Comparison of ENCODE assay signal across 8 cellular contexts in the genomic region with DNA sequence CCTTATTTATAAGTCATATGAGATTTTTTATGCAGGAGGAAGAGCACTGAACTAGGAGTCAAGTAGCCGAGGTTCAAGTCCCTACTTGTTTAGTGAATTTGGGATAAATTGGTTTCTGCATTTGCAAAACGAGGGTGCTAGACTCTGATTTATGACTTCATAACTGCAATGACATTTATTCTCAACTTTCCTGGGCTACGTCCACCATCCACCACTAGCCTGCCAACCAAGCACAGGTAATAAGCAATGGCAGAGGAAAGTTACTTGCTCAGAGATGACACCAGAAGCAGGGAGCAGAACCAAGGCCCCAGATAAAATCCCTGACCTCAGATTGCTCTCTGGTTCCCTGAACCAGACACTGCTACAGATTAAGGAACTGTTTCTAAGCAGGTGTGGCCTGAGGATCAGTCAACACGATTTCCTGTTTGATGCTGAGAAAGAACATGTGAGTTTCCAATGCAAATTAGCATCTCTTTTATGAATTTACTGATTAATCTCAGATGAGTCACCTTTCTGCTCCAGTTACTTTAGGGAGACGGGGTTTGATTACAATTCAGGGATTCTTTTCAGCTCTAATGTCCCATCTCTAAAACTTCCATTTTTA. TPM values are rescaled to one million over a fixed set of nuclear protein-coding genes. Genes with fewer than 3 reads are reported as not detected.
DNase-seq lines count a peak whose midpoint lies in the region; ATAC-seq and TF ChIP-seq lines count a peak whose summit lies in the region.

No MANE protein-coding gene starts in this region.

- H3K27me3 ChIP-seq in MM.1S (replicated peaks; ENCODE audit: insufficient read depth, low read length) (peaks cover 57% of the 10 kb centered on the region), mucosa of rectum (ENCODE audit: control insufficient read depth in 2 of 2, insufficient read depth in 2 of 2, low read length in 2 of 2) (no peaks in the 10 kb centered on the region), upper lobe of left lung (no peaks in the 10 kb centered on the region)

- peaks cover 39% of the 10 kb centered on the region for H3K36me3 Mint-ChIP-seq in osteocyte (ENCODE audit: unreplicated experiment)

- H3K79me2 ChIP-seq in MM.1S (ENCODE audit: low read length): no peaks in the 10 kb centered on the region

- H3K9ac ChIP-seq in MM.1S (ENCODE audit: low read length) (no peak overlapping the region), mucosa of rectum (ENCODE audit: low read depth in 1 of 2, low read length in 2 of 2) (no peak overlapping the region)

- H3K9me2 ChIP-seq in MM.1S (replicated peaks; ENCODE audit: insufficient read depth, low read length): no peaks in the 10 kb centered on the region

- no peak overlapping the region for H2AFZ ChIP-seq in MM.1S (ENCODE audit: low read length)

- peak; percentile 74 for ATAC-seq in GM18870 (IDR thresholded peaks at IDR 0.05; ENCODE audit: unreplicated experiment)
- peak; percentile 63 for ATAC-seq in HG02571 (IDR thresholded peaks at IDR 0.05; ENCODE audit: unreplicated experiment)
- ATAC-seq in upper lobe of left lung (ENCODE audit: low FRiP score in 2 of 2): no peak

- no peaks in the 10 kb centered on the region for H4K20me1 ChIP-seq in MM.1S (ENCODE audit: insufficient read depth, low read length)

- H3F3A ChIP-seq in MM.1S (ENCODE audit: insufficient read depth, low read length): peaks cover 18% of the 10 kb centered on the region

- no peak for TF ChIP-seq EP300 in upper lobe of left lung (IDR thresholded peaks at IDR 0.05)

- H3K4me3 ChIP-seq in MM.1S (ENCODE audit: low read length): no peak overlapping the region
- no peak overlapping the region for H3K4me3 ChIP-seq in mucosa of rectum (ENCODE audit: low read length in 2 of 2)
- H3K4me3 ChIP-seq in upper lobe of left lung: no peak overlapping the region

- H3K4me1 ChIP-seq in MM.1S (ENCODE audit: low read length) (peaks cover 40% of the 10 kb centered on the region), mucosa of rectum (ENCODE audit: control insufficient read depth in 2 of 2, insufficient read depth in 2 of 2, low read length in 2 of 2) (peaks cover 20 to 32% of the 10 kb centered on the region in 2 donors), upper lobe of left lung (peaks cover 33 to 61% (median 41%) of the 10 kb centered on the region in 4 donors)

- H3K27ac ChIP-seq in MM.1S (ENCODE audit: low read length) (no peak overlapping the region), mucosa of rectum (ENCODE audit: low read depth in 2 of 2, low read length in 2 of 2) (peak overlapping the region; percentile 17 to 39), upper lobe of left lung (peak overlapping the region in 2 of 4 donors; percentile 35 to 42)

- no peaks in the 10 kb centered on the region for H3K9me3 Mint-ChIP-seq in osteocyte (ENCODE audit: unreplicated experiment)

- TF ChIP-seq POLR2A in upper lobe of left lung (IDR thresholded peaks at IDR 0.05): no peak

- H3K27ac Mint-ChIP-seq in osteocyte (ENCODE audit: unreplicated experiment): no peak overlapping the region

- H3K4me3 Mint-ChIP-seq in osteocyte (ENCODE audit: unreplicated experiment): no peak overlapping the region

- 63 to 70% methylated on average over 5 of the region's 5 CpGs for WGBS in upper lobe of left lung, 2 donors

- H3K4me2 ChIP-seq in MM.1S (ENCODE audit: low read depth, low read length): peak overlapping the region; percentile 10; the same call in 1 of the 2 replicates

- DNase-seq in MM.1S: peak; percentile 79
- DNase-seq in osteocyte (ENCODE audit: extremely low spot score, unreplicated experiment): no peak
- DNase-seq in upper lobe of left lung: no peak
- DNase-seq in HUDEP-2 (lab: John Stamatoyannopoulos, UW; ENCODE audit: unreplicated experiment in 76 of 76): no peak
- no peak for DNase-seq in SHP77 treated with DMSO at 0.1 percent for 48 hours (lab: John Stamatoyannopoulos, UW)

- no peak for TF ChIP-seq CTCF in MM.1S (IDR thresholded peaks at IDR 0.05; ENCODE audit: low read length)
- no peak for TF ChIP-seq CTCF in osteocyte (IDR thresholded peaks at IDR 0.05)
- TF ChIP-seq CTCF in upper lobe of left lung (IDR thresholded peaks at IDR 0.05): no peak

- H3K9me3 ChIP-seq in MM.1S (replicated peaks; ENCODE audit: insufficient read depth, low read length) (no peaks in the 10 kb centered on the region), mucosa of rectum (ENCODE audit: control insufficient read depth in 2 of 2, low read length in 2 of 2) (no peaks in the 10 kb centered on the region), upper lobe of left lung (no peaks in the 10 kb centered on the region)

- H3K36me3 ChIP-seq in MM.1S (replicated peaks; ENCODE audit: insufficient read depth, low read length) (no peaks in the 10 kb centered on the region), mucosa of rectum (ENCODE audit: control insufficient read depth in 2 of 2, insufficient read depth in 2 of 2, low read length in 2 of 2) (peaks cover 8% of the 10 kb centered on the region in 2 donors), upper lobe of left lung (peaks cover 0 to 23% (median 4%) of the 10 kb centered on the region in 4 donors)

- no peaks in the 10 kb centered on the region for H3K27me3 Mint-ChIP-seq in osteocyte (ENCODE audit: unreplicated experiment)

- peaks cover 53% of the 10 kb centered on the region for H3K4me1 Mint-ChIP-seq in osteocyte (ENCODE audit: unreplicated experiment)

RNA-seq across cellular contexts. Expression of a gene that starts 52.7 kb away (rescaled TPM):
- total RNA-seq in osteocyte (157 and 166 TPM in 2 replicates), upper lobe of left lung (100 to 1,000 TPM in 1 of 6 donors, 10 to 100 TPM in 5; 30.7 to 117 (median 55.5) TPM)

Comparison
In these comparisons a context has a peak if more than half of its experiments do, and no peak if none do; other contexts are left out.
1. ATAC-seq: peak in GM18870 (single experiment) and HG02571 (single experiment); none in upper lobe of left lung (0 of 2).